8 cellular contexts compared by ENCODE assay signal in genomic region chr9:41359116-41359515, GRCh38.
DNase-seq lines count a peak whose midpoint lies in the region; ATAC-seq and TF ChIP-seq lines count a peak whose summit lies in the region.
"Not testable (repeated sequence)": the region's sequence is repeated elsewhere in the genome, so short reads cannot be mapped to it uniquely, and the experiment has no call there.

No MANE protein-coding gene starts in this region.

- not testable (repeated sequence) for H2AFZ ChIP-seq in SU-DHL-6 (ENCODE audit: low read depth, low read length, severe bottlenecking)

- H3K4me2 ChIP-seq in SU-DHL-6 (ENCODE audit: low read depth, low read length, poor library complexity, severe bottlenecking): peak overlapping the region; percentile 48

- not testable (repeated sequence) for TF ChIP-seq CTCF in 22Rv1 (IDR thresholded peaks at IDR 0.05); GM12875 (IDR thresholded peaks at IDR 0.05; ENCODE audit: borderline replicate concordance, insufficient read depth, low read depth, low read length); SU-DHL-6 (IDR thresholded peaks at IDR 0.05; ENCODE audit: insufficient read depth, low read length, poor library complexity, severe bottlenecking); esophagus squamous epithelium (IDR thresholded peaks at IDR 0.05); left lung (IDR thresholded peaks at IDR 0.05)

- H3K27ac ChIP-seq in 22Rv1: peak overlapping the region; percentile 72
- H3K27ac ChIP-seq in SU-DHL-6 (ENCODE audit: low read depth, low read length): peak overlapping the region; percentile 51
- H3K27ac ChIP-seq in esophagus squamous epithelium: peak overlapping the region; percentile 82 to 88 (median 88)
- H3K27ac ChIP-seq in left lung: peak overlapping the region; percentile 76 to 81

- H3K4me1 ChIP-seq in esophagus squamous epithelium: peaks cover 0 to 22% (median 0%) of the 10 kb centered on the region in 3 donors
- not testable (repeated sequence) for H3K4me1 ChIP-seq in left lung

- H3K4me3 Mint-ChIP-seq in activated naive CD8-positive, alpha-beta T cell: peak overlapping the region; percentile 97

- H3K9me3 ChIP-seq in SU-DHL-6 (ENCODE audit: insufficient read depth, low read length); esophagus squamous epithelium; left lung: not testable (repeated sequence)

- H4K20me1 ChIP-seq in SU-DHL-6 (ENCODE audit: low read depth, low read length): not testable (repeated sequence)

- intact Hi-C loops in esophagus squamous epithelium (cut with DNase I); left lung (cut with DNase I): not testable (repeated sequence)

- H3K27ac Mint-ChIP-seq in activated naive CD8-positive, alpha-beta T cell: peak overlapping the region; percentile 86

- WGBS in esophagus squamous epithelium, 2 donors: 0% methylated on average over 4 to 9 of the region's 27 CpGs

- H3F3A ChIP-seq in SU-DHL-6 (ENCODE audit: insufficient read depth): not testable (repeated sequence)

- not testable (repeated sequence) for H3K79me2 ChIP-seq in SU-DHL-6 (ENCODE audit: insufficient read depth, low read length)

- H3K36me3 Mint-ChIP-seq in activated naive CD8-positive, alpha-beta T cell: not testable (repeated sequence)

- H3K27me3 Mint-ChIP-seq in activated naive CD8-positive, alpha-beta T cell: not testable (repeated sequence)

- not testable (repeated sequence) for H3K9me2 ChIP-seq in SU-DHL-6 (replicated peaks; ENCODE audit: insufficient read depth, low read length)

- H3K36me3 ChIP-seq in SU-DHL-6 (ENCODE audit: low read length); esophagus squamous epithelium; left lung: not testable (repeated sequence)

- not testable (repeated sequence) for TF ChIP-seq POLR2A in esophagus squamous epithelium (IDR thresholded peaks at IDR 0.05)

- H3K4me1 Mint-ChIP-seq in activated naive CD8-positive, alpha-beta T cell (ENCODE audit: low read depth): not testable (repeated sequence)

- H3K27me3 ChIP-seq in SU-DHL-6 (ENCODE audit: low read length); esophagus squamous epithelium; left lung: not testable (repeated sequence)

- peak; percentile 40 for DNase-seq in M059J (ENCODE audit: low read depth)
- DNase-seq in esophagus squamous epithelium (lab: John Stamatoyannopoulos, UW): not testable (repeated sequence)
- DNase-seq in left lung: peak; percentile 41 to 84
- peak; percentile 45 for DNase-seq in putamen (ENCODE audit: low spot score)

- peak; percentile 83 for ATAC-seq in left lung

- H3K4me3 ChIP-seq in GM12875 (ENCODE audit: low read depth, low read length) (peak overlapping the region; percentile 30), SU-DHL-6 (ENCODE audit: insufficient read depth, low read length, poor library complexity, severe bottlenecking) (peak overlapping the region; percentile 72), esophagus squamous epithelium (peak overlapping the region; percentile 52 to 83 (median 62)), left lung (peak overlapping the region; percentile 51 to 60)

- H3K9me3 Mint-ChIP-seq in activated naive CD8-positive, alpha-beta T cell (ENCODE audit: low read depth): not testable (repeated sequence)

- peak overlapping the region; percentile 76 for H3K9ac ChIP-seq in SU-DHL-6 (ENCODE audit: low read length)
